35 cellular contexts compared by ENCODE assay signal in the genomic region with DNA sequence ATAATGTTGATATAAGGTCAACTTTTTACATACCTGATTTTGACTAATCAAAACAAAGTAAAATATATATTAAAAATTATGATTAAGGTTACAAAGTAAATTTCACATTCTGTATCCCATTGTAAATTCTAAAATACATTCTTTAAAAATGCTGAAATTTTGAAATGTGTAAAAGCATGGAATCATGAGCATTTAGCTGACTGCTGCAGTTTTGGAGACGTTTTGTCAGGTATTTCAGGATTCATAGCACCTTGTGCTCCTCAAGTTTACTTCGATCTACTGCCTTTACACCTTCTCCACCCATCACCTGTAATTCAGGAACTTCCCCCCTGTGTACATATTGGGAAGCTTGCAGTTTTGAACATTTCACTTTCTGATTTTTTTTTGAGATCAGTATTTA.
"Had no signal": no experiment of that assay in that cellular context is flagged by ENCODE, and none has a peak within 500 bp of the region (broad histone marks: within the 10 kb centered on the region; RNA-seq: fewer than 3 reads in every experiment).

No MANE protein-coding gene starts in this region.

- DNase-seq: Karpas-422, Kasumi-1, MG63, MM.1S, MV-4-11, NCI-H1048, NCI-H1092, NCI-H1092 treated with DMSO at 0.1 percent for 48 hours, NCI-H1105, NCI-H1105 treated with DMSO at 0.1 percent for 48 hours, NCI-H1417, NCI-H1417 treated with DMSO at 0.1 percent for 48 hours, NCI-H1436, NCI-H1436 treated with DMSO at 0.1 percent for 48 hours, NCI-H146, NCI-H1694, NCI-H1694 treated with DMSO at 0.1 percent for 48 hours, NCI-H187, NCI-H187 treated with DMSO at 0.1 percent for 48 hours, NCI-H1930, NCI-H2029, NCI-H2029 treated with DMSO at 0.1 percent for 48 hours, NCI-H2081, NCI-H2081 treated with DMSO at 0.1 percent for 48 hours, NCI-H2107, NCI-H2171, NCI-H2171 treated with DMSO at 0.1 percent for 48 hours, NCI-H2227 treated with DMSO at 0.1 percent for 48 hours, NCI-H226, NCI-H345, NCI-H446, NCI-H446 treated with DMSO at 0.1 percent for 48 hours, NCI-H510A, NCI-H510A treated with DMSO at 0.1 percent for 48 hours, NCI-H524 had no signal

- H3K9me3 ChIP-seq: MG63 had no signal

- H3K36me3 ChIP-seq: MG63 had no signal

- H3K4me3 ChIP-seq: MG63 had no signal

- H3K27me3 ChIP-seq: MG63 had no signal
